8 cellular contexts compared by ENCODE assay signal in the genomic region with DNA sequence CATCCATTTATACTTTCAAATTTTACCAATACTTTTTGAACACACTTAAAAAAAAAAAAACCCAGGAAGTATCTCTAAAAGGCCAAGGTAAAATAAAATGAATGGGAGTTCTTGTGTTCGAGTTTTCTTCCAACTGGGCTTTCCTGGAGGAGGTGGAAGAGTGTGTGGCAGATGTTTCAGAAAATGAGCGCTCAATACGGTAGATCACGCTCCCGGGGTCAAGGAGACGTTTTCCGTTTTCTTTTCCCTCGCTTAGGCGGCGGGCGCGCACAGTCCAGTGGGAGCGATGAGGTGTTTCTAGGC. TPM values are rescaled to one million over a fixed set of nuclear protein-coding genes. Genes with fewer than 3 reads are reported as not detected.
DNase-seq lines count a peak whose midpoint lies in the region; ATAC-seq, FAIRE-seq and TF ChIP-seq lines count a peak whose summit lies in the region.

No MANE protein-coding gene starts in this region.

- in situ Hi-C loops in K562 (cut with MboI): no loop called here

- no peak for DNase-seq in heart right ventricle
- DNase-seq in Right ventricle myocardium superior: no peak
- no peak for DNase-seq in K562 (ENCODE audit: extremely low read depth in 1 of 4, low spot score in 3 of 4)
- no peak for DNase-seq in mesothelial cell of epicardium (ENCODE audit: low spot score in 2 of 2, unreplicated experiment in 2 of 2)
- DNase-seq in mucosa of gallbladder (ENCODE audit: low spot score): no peak
- no peak for DNase-seq in NCI-H1105 (lab: John Stamatoyannopoulos, UW)

- no peak for TF ChIP-seq EP300 in K562 (IDR thresholded peaks at IDR 0.05; ENCODE audit: low read length)

- peak overlapping the region; percentile 93 for H3K27ac Mint-ChIP-seq in mesothelial cell of epicardium

- H3K4me1 ChIP-seq in heart right ventricle: peaks cover 0 to 47% (median 28%) of the 10 kb centered on the region in 9 donors
- H3K4me1 ChIP-seq in K562 (replicated peaks in 1 of 2; ENCODE audit: control insufficient read depth in 2 of 2, insufficient read depth in 2 of 2, low read length in 2 of 2): peaks cover 3 to 14% of the 10 kb centered on the region in 2 experiments; a peak in 2 of 5 replicates
- no peaks in the 10 kb centered on the region for H3K4me1 ChIP-seq in urinary bladder (ENCODE audit: insufficient read depth)

- no peaks in the 10 kb centered on the region for H3K9me1 ChIP-seq in K562 (ENCODE audit: control insufficient read depth, insufficient read depth, low read length)

- H3K9me3 Mint-ChIP-seq in mesothelial cell of epicardium: no peaks in the 10 kb centered on the region

- no peak for FAIRE-seq in K562 (lab: Jason Lieb, UNC)

- H3K4me2 ChIP-seq in K562 (ENCODE audit: insufficient read depth, low read length): peak overlapping the region; percentile 78

- no peak for ATAC-seq in heart right ventricle
- no peak for ATAC-seq in Right ventricle myocardium superior (ENCODE audit: poor library complexity)
- no peak for ATAC-seq in K562
- ATAC-seq in GM21723 (IDR thresholded peaks at IDR 0.05; ENCODE audit: unreplicated experiment): no peak

- no TSS peak for BruUV-seq in K562 (replicated peaks; lab: Mats Ljungman, UMichigan)

- TF ChIP-seq CTCF in heart right ventricle (IDR thresholded peaks at IDR 0.05): no peak
- no peak for TF ChIP-seq CTCF in K562 (IDR thresholded peaks at IDR 0.05 in 2 of 3, conservative IDR thresholded peaks at IDR 0.05 in 1 of 3; ENCODE audit: insufficient read depth in 2 of 3, low read depth in 1 of 3, low read length in 3 of 3)
- TF ChIP-seq CTCF in mesothelial cell of epicardium (IDR thresholded peaks at IDR 0.05; ENCODE audit: unreplicated experiment): no peak

- H3K27me3 ChIP-seq in heart right ventricle (no peaks in the 10 kb centered on the region), K562 (ENCODE audit: control insufficient read depth in 2 of 2, insufficient read depth in 2 of 2, low read length in 2 of 2) (no peaks in the 10 kb centered on the region)

- H3K27ac ChIP-seq in heart right ventricle (peak overlapping the region; percentile 43 to 98 (median 94)), K562 (ENCODE audit: extremely low read depth, low read depth, low read length) (peak overlapping the region; percentile 76), urinary bladder (ENCODE audit: low read depth) (peak overlapping the region; percentile 18)

- TF ChIP-seq POLR2A in K562 (conservative IDR thresholded peaks at IDR 0.05): no peak

- CTCF ChIA-PET in K562 (lab: Yijun Ruan, JAX; ENCODE audit: low intra/inter-chr PET ratio): interaction anchor here (0.5 to 1.9 kb wide), 7 partner anchors 82 to 766 kb away, joined by 3 to 9 read pairs (median 4); a partner anchor contains a TSS

- peaks cover 43% of the 10 kb centered on the region for H3K79me2 ChIP-seq in K562 (ENCODE audit: control insufficient read depth, insufficient read depth, low read length)

- H3K4me3 Mint-ChIP-seq in mesothelial cell of epicardium: peak overlapping the region; percentile 52

- H4K20me1 ChIP-seq in K562 (replicated peaks; ENCODE audit: control insufficient read depth, insufficient read depth, low read length): no peaks in the 10 kb centered on the region

- TF ChIP-seq RAD21 in K562 (CRISPR knock-in tag; conservative IDR thresholded peaks at IDR 0.05 in 1 of 2, IDR thresholded peaks at IDR 0.05 in 1 of 2): no peak

- peaks cover 37% of the 10 kb centered on the region for H3K4me1 Mint-ChIP-seq in mesothelial cell of epicardium

- whole genome bisulfite sequencing in heart right ventricle, 2 donors: 0 to 2% methylated on average over 13 of the region's 13 CpGs
- 2% methylated on average over 13 of the region's 13 CpGs for WGBS in K562 (ENCODE audit: insufficient coverage, low coverage, missing lambda C conversion rate)
- WGBS in urinary bladder: under 1% methylated on average over 13 of the region's 13 CpGs

- H3K9me3 ChIP-seq in heart right ventricle (no peaks in the 10 kb centered on the region), K562 (replicated peaks; ENCODE audit: control insufficient read depth, insufficient read depth, low read depth, low read length) (no peaks in the 10 kb centered on the region)

- intact Hi-C loops in heart right ventricle (cut with DNase I): loop anchor here in 9 of 10 donors (1.0 to 10.0 kb wide), 10 partner anchors 73 to 180 kb away; a partner anchor contains a TSS
- intact Hi-C loops in Right ventricle myocardium superior (cut with DNase I): loop anchor here (5.0 kb wide), 1 partner anchor 85 kb away; no protein-coding TSS in a partner anchor
- intact Hi-C loops in K562 (cut with micrococcal nuclease): loop anchor here (1.0 to 10.0 kb wide), 3 partner anchors 89 to 393 kb away; a partner anchor contains a TSS

- no peaks in the 10 kb centered on the region for H3K36me3 Mint-ChIP-seq in mesothelial cell of epicardium

- peak overlapping the region; percentile 70 to 82; a peak in 3 of 4 replicates for H3K9ac ChIP-seq in K562 (ENCODE audit: insufficient read depth in 1 of 2, low read depth in 2 of 2, low read length in 2 of 2)

- POLR2A ChIA-PET in K562 (lab: Yijun Ruan, JAX): interaction anchor here (0.6 to 3.6 kb wide), 5 partner anchors 15 to 280 kb away, joined by 3 to 31 read pairs (median 3); no protein-coding TSS in a partner anchor

- no peaks in the 10 kb centered on the region for H3K27me3 Mint-ChIP-seq in mesothelial cell of epicardium (ENCODE audit: low read depth)

- H3K36me3 ChIP-seq in heart right ventricle (peaks cover 0 to 17% (median 6%) of the 10 kb centered on the region in 9 donors), K562 (ENCODE audit: control insufficient read depth, insufficient read depth, low read length) (peaks cover 7% of the 10 kb centered on the region; the same call in 1 of the 3 replicates), urinary bladder (ENCODE audit: insufficient read depth) (no peaks in the 10 kb centered on the region)

- H2AFZ ChIP-seq in K562 (ENCODE audit: low read depth, low read length): peak overlapping the region; percentile 98

- H3K4me3 ChIP-seq in heart right ventricle (peak overlapping the region in 9 of 10 donors; percentile 87 to 100 (median 97)), K562 (peak overlapping the region; percentile 30; the same call in 1 of the 2 replicates), urinary bladder (ENCODE audit: low read depth, low read length) (peak overlapping the region; percentile 26)

TF ChIP-seq in K562, 482 proteins besides CTCF, POLR2A, EP300 and RAD21 (continues in another document):
- no peak for TF ChIP-seq NR4A1 (CRISPR knock-in tag; IDR thresholded peaks at IDR 0.05)
- TF ChIP-seq NR4A1 (tag; IDR thresholded peaks at IDR 0.05): 0 out of 2 replicates have a peak, but pooled peaks have one; percentile 50
- peak; percentile 73; the same call in 1 of the 2 replicates for TF ChIP-seq ZNF197 (CRISPR knock-in tag; IDR thresholded peaks at IDR 0.05; ENCODE audit: low read depth)

RNA-seq across cellular contexts. Expression of a gene that starts 0.5 kb away (rescaled TPM):
- total RNA-seq in heart right ventricle (10 to 100 TPM; 59.0 to 87.3 (median 69.2) TPM), Right ventricle myocardium superior (74.3 TPM), K562 (2014; rRNA removed) (43.2 and 50.7 TPM in 2 replicates), K562 (2014; rRNA removed; fragmentation: Illumina TruSeq; extraction: Trizol) (39.0 and 40.3 TPM in 2 replicates), K562 (2015; rRNA removed; fragmentation: Illumina TruSeq; extraction: Trizol) (40.1 TPM in 2 replicates), K562 (2021) (63.7 and 67.4 TPM in 2 replicates), mesothelial cell of epicardium (61.3 to 64.5 TPM (median 63.7 TPM) in 3 replicates), urinary bladder (37.1 TPM), mucosa of gallbladder (40.6 TPM)
- polyA plus RNA-seq in heart right ventricle (10 to 100 TPM; 18.3 to 23.4 TPM), K562 (2011; rRNA removed) (20.5 and 24.1 TPM in 2 replicates), K562 (2014; fragmentation: Illumina TruSeq; extraction: Trizol) (64.4 and 73.7 TPM in 2 replicates), K562 (2014; fragmentation: Nextera tagmentation; extraction: Ambion mirVana) (10 to 100 TPM; 11.7 to 24.9 TPM), K562 (2014; rRNA removed) (34.9 and 35.3 TPM in 2 replicates), urinary bladder (27.4 TPM)
- total RNA-seq in K562 (2011; cell fraction: chromatin; rRNA removed; ENCODE audit: low replicate concordance): 95.3 and 131 TPM in 2 replicates
- total RNA-seq in K562 (2011; cell fraction: nucleolus; rRNA removed): 54.5 and 60.3 TPM in 2 replicates
- 70.8 and 82.3 TPM in 2 replicates for total RNA-seq in K562 (2011; cell fraction: nucleoplasm; rRNA removed)
- 17.9 and 26.3 TPM in 2 replicates for polyA plus RNA-seq in K562 (2011; cell fraction: cytosol; rRNA removed)
- 35.1 and 44.0 TPM in 2 replicates for polyA plus RNA-seq in K562 (2011; cell fraction: nucleus; rRNA removed)
- polyA plus RNA-seq in K562 (2012): 41.7 and 52.1 TPM in 2 replicates
- 41.4 and 45.8 TPM in 2 replicates for polyA minus RNA-seq in K562 (2011; rRNA and poly(A)+ RNA removed)
- 36.5 and 43.1 TPM in 2 replicates for polyA minus RNA-seq in K562 (2011; cell fraction: cytosol; rRNA and poly(A)+ RNA removed)
- polyA minus RNA-seq in K562 (2011; cell fraction: nucleus; rRNA and poly(A)+ RNA removed): 25.7 and 38.8 TPM in 2 replicates

RNA-seq across cellular contexts. Expression of a gene that starts 35.2 kb away (rescaled TPM):
- 10 to 100 TPM; 15.5 to 46.4 (median 24.4) TPM for total RNA-seq in heart right ventricle
- polyA plus RNA-seq in heart right ventricle: 100 to 1,000 TPM in 1 of 2 donors, 10 to 100 TPM in 1; 54.7 to 106 TPM
- 30.2 TPM for total RNA-seq in Right ventricle myocardium superior
- not detected in 2 replicates for total RNA-seq in K562 (2011; cell fraction: chromatin; rRNA removed; ENCODE audit: low replicate concordance)
- not detected in 2 replicates for total RNA-seq in K562 (2011; cell fraction: nucleolus; rRNA removed)
- total RNA-seq in K562 (2011; cell fraction: nucleoplasm; rRNA removed): not detected in 2 replicates
- not detected in 2 replicates for total RNA-seq in K562 (2014; rRNA removed)
- not detected in 2 replicates for total RNA-seq in K562 (2014; rRNA removed; fragmentation: Illumina TruSeq; extraction: Trizol)
- total RNA-seq in K562 (2015; rRNA removed; fragmentation: Illumina TruSeq; extraction: Trizol): not detected in 2 replicates
- total RNA-seq in K562 (2021): not detected in 2 replicates
- polyA plus RNA-seq in K562 (2011; rRNA removed): not detected in 2 replicates
- polyA plus RNA-seq in K562 (2011; cell fraction: cytosol; rRNA removed): not detected in 2 replicates
- polyA plus RNA-seq in K562 (2011; cell fraction: nucleus; rRNA removed): not detected in 2 replicates
- polyA plus RNA-seq in K562 (2012): not detected in 2 replicates
- not detected in 2 replicates for polyA plus RNA-seq in K562 (2014; fragmentation: Illumina TruSeq; extraction: Trizol)
- polyA plus RNA-seq in K562 (2014; fragmentation: Nextera tagmentation; extraction: Ambion mirVana): not detected
- polyA plus RNA-seq in K562 (2014; rRNA removed): not detected in 2 replicates
- not detected in 2 replicates for polyA minus RNA-seq in K562 (2011; rRNA and poly(A)+ RNA removed)
- not detected in 2 replicates for polyA minus RNA-seq in K562 (2011; cell fraction: cytosol; rRNA and poly(A)+ RNA removed)
- not detected in 2 replicates for polyA minus RNA-seq in K562 (2011; cell fraction: nucleus; rRNA and poly(A)+ RNA removed)
- 1.3 to 2.3 TPM (median 2.2 TPM) in 3 replicates for total RNA-seq in mesothelial cell of epicardium
- total RNA-seq in urinary bladder: 2.4 TPM
- 20.9 TPM for polyA plus RNA-seq in urinary bladder
- total RNA-seq in mucosa of gallbladder: 8.7 TPM

Comparison
In these comparisons a context has a peak if more than half of its experiments do, and no peak if none do; other contexts are left out.
1. H3K27ac ChIP-seq: peak in every context shown above with its lines; median percentile 94 in heart right ventricle; 76 in K562; 18 in urinary bladder.
2. H3K4me3 ChIP-seq: peak in every context shown above with its lines; median percentile 97 in heart right ventricle; 30 in K562; 26 in urinary bladder.